Comparison of ENCODE assay signal across 1 cellular context in the genomic region with DNA sequence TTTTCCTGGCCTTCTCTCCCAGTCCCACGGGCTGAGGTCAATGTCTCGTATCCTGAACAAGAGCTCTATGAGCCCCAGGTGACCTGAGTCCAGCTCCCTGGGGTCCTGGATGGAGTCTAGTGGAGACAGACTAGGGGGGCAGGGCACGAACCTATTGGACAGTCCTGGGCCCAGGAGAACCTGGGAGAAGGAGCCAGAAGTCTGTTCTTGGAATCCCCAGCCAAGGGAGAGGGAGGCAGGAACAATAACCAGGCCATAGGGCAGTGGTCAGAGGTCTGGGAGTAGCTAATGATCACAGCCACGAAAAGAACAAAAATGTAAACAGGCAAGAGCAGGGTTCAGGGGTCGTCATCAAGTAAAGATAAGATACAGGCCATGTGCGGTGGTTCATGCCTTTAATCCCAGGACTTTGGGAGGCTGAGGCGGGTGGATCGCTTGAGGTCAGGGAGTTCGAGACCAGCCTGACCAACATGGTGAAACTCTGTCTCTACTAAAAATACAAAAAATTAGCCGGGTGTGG.
TF ChIP-seq lines count a peak whose summit lies in the region.

No MANE protein-coding gene starts in this region.

TF ChIP-seq in HepG2, 621 proteins besides CTCF, POLR2A, EP300 and RAD21 (continued from another document and continues in another):
- TF ChIP-seq, protein P1, sequence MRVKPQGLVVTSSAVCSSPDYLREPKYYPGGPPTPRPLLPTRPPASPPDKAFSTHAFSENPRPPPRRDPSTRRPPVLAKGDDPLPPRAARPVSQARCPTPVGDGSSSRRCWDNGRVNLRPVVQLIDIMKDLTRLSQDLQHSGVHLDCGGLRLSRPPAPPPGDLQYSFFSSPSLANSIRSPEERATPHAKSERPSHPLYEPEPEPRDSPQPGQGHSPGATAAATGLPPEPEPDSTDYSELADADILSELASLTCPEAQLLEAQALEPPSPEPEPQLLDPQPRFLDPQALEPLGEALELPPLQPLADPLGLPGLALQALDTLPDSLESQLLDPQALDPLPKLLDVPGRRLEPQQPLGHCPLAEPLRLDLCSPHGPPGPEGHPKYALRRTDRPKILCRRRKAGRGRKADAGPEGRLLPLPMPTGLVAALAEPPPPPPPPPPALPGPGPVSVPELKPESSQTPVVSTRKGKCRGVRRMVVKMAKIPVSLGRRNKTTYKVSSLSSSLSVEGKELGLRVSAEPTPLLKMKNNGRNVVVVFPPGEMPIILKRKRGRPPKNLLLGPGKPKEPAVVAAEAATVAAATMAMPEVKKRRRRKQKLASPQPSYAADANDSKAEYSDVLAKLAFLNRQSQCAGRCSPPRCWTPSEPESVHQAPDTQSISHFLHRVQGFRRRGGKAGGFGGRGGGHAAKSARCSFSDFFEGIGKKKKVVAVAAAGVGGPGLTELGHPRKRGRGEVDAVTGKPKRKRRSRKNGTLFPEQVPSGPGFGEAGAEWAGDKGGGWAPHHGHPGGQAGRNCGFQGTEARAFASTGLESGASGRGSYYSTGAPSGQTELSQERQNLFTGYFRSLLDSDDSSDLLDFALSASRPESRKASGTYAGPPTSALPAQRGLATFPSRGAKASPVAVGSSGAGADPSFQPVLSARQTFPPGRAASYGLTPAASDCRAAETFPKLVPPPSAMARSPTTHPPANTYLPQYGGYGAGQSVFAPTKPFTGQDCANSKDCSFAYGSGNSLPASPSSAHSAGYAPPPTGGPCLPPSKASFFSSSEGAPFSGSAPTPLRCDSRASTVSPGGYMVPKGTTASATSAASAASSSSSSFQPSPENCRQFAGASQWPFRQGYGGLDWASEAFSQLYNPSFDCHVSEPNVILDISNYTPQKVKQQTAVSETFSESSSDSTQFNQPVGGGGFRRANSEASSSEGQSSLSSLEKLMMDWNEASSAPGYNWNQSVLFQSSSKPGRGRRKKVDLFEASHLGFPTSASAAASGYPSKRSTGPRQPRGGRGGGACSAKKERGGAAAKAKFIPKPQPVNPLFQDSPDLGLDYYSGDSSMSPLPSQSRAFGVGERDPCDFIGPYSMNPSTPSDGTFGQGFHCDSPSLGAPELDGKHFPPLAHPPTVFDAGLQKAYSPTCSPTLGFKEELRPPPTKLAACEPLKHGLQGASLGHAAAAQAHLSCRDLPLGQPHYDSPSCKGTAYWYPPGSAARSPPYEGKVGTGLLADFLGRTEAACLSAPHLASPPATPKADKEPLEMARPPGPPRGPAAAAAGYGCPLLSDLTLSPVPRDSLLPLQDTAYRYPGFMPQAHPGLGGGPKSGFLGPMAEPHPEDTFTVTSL (CRISPR knock-in tag; IDR thresholded peaks at IDR 0.05; ENCODE audit: borderline replicate concordance): peak; percentile 83; the same call in 1 of the 2 replicates
- TF ChIP-seq, protein P2, sequence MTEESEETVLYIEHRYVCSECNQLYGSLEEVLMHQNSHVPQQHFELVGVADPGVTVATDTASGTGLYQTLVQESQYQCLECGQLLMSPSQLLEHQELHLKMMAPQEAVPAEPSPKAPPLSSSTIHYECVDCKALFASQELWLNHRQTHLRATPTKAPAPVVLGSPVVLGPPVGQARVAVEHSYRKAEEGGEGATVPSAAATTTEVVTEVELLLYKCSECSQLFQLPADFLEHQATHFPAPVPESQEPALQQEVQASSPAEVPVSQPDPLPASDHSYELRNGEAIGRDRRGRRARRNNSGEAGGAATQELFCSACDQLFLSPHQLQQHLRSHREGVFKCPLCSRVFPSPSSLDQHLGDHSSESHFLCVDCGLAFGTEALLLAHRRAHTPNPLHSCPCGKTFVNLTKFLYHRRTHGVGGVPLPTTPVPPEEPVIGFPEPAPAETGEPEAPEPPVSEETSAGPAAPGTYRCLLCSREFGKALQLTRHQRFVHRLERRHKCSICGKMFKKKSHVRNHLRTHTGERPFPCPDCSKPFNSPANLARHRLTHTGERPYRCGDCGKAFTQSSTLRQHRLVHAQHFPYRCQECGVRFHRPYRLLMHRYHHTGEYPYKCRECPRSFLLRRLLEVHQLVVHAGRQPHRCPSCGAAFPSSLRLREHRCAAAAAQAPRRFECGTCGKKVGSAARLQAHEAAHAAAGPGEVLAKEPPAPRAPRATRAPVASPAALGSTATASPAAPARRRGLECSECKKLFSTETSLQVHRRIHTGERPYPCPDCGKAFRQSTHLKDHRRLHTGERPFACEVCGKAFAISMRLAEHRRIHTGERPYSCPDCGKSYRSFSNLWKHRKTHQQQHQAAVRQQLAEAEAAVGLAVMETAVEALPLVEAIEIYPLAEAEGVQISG (CRISPR knock-in tag; IDR thresholded peaks at IDR 0.05): peak; percentile 37; the same call in 1 of the 2 replicates
- TF ChIP-seq, protein P3, sequence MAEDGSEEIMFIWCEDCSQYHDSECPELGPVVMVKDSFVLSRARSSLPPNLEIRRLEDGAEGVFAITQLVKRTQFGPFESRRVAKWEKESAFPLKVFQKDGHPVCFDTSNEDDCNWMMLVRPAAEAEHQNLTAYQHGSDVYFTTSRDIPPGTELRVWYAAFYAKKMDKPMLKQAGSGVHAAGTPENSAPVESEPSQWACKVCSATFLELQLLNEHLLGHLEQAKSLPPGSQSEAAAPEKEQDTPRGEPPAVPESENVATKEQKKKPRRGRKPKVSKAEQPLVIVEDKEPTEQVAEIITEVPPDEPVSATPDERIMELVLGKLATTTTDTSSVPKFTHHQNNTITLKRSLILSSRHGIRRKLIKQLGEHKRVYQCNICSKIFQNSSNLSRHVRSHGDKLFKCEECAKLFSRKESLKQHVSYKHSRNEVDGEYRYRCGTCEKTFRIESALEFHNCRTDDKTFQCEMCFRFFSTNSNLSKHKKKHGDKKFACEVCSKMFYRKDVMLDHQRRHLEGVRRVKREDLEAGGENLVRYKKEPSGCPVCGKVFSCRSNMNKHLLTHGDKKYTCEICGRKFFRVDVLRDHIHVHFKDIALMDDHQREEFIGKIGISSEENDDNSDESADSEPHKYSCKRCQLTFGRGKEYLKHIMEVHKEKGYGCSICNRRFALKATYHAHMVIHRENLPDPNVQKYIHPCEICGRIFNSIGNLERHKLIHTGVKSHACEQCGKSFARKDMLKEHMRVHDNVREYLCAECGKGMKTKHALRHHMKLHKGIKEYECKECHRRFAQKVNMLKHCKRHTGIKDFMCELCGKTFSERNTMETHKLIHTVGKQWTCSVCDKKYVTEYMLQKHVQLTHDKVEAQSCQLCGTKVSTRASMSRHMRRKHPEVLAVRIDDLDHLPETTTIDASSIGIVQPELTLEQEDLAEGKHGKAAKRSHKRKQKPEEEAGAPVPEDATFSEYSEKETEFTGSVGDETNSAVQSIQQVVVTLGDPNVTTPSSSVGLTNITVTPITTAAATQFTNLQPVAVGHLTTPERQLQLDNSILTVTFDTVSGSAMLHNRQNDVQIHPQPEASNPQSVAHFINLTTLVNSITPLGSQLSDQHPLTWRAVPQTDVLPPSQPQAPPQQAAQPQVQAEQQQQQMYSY (CRISPR knock-in tag; IDR thresholded peaks at IDR 0.05): no peak
- no peak for TF ChIP-seq ZSCAN20 (CRISPR knock-in tag; IDR thresholded peaks at IDR 0.05; ENCODE audit: borderline replicate concordance)
- no peak for TF ChIP-seq ZFP36L2 (CRISPR knock-in tag; IDR thresholded peaks at IDR 0.05)
- TF ChIP-seq, protein P4, sequence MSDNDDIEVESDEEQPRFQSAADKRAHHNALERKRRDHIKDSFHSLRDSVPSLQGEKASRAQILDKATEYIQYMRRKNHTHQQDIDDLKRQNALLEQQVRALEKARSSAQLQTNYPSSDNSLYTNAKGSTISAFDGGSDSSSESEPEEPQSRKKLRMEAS (IDR thresholded peaks at IDR 0.05): peak; percentile 59; the same call in 1 of the 2 replicates
- no peak for TF ChIP-seq ISX (CRISPR knock-in tag; conservative IDR thresholded peaks at IDR 0.05)
- TF ChIP-seq CEBPB (IDR thresholded peaks at IDR 0.05; ENCODE audit: borderline replicate concordance, low read depth, low read length): no peak
- peak; percentile 82 for TF ChIP-seq POGZ (CRISPR knock-in tag; IDR thresholded peaks at IDR 0.05)
- TF ChIP-seq DPF2 (CRISPR knock-in tag; IDR thresholded peaks at IDR 0.05; ENCODE audit: borderline replicate concordance, low read depth): peak; percentile 60
- TF ChIP-seq ESRRA (CRISPR knock-in tag; IDR thresholded peaks at IDR 0.05; ENCODE audit: low read depth): peak; percentile 49; the same call in 1 of the 2 replicates
- TF ChIP-seq, protein P5, sequence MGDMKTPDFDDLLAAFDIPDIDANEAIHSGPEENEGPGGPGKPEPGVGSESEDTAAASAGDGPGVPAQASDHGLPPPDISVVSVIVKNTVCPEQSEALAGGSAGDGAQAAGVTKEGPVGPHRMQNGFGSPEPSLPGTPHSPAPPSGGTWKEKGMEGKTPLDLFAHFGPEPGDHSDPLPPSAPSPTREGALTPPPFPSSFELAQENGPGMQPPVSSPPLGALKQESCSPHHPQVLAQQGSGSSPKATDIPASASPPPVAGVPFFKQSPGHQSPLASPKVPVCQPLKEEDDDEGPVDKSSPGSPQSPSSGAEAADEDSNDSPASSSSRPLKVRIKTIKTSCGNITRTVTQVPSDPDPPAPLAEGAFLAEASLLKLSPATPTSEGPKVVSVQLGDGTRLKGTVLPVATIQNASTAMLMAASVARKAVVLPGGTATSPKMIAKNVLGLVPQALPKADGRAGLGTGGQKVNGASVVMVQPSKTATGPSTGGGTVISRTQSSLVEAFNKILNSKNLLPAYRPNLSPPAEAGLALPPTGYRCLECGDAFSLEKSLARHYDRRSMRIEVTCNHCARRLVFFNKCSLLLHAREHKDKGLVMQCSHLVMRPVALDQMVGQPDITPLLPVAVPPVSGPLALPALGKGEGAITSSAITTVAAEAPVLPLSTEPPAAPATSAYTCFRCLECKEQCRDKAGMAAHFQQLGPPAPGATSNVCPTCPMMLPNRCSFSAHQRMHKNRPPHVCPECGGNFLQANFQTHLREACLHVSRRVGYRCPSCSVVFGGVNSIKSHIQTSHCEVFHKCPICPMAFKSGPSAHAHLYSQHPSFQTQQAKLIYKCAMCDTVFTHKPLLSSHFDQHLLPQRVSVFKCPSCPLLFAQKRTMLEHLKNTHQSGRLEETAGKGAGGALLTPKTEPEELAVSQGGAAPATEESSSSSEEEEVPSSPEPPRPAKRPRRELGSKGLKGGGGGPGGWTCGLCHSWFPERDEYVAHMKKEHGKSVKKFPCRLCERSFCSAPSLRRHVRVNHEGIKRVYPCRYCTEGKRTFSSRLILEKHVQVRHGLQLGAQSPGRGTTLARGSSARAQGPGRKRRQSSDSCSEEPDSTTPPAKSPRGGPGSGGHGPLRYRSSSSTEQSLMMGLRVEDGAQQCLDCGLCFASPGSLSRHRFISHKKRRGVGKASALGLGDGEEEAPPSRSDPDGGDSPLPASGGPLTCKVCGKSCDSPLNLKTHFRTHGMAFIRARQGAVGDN (CRISPR knock-in tag; IDR thresholded peaks at IDR 0.05): peak; percentile 73
- TF ChIP-seq, protein P6, sequence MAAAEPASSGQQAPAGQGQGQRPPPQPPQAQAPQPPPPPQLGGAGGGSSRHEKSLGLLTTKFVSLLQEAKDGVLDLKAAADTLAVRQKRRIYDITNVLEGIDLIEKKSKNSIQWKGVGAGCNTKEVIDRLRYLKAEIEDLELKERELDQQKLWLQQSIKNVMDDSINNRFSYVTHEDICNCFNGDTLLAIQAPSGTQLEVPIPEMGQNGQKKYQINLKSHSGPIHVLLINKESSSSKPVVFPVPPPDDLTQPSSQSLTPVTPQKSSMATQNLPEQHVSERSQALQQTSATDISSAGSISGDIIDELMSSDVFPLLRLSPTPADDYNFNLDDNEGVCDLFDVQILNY (CRISPR knock-in tag; conservative IDR thresholded peaks at IDR 0.05): no peak
- TF ChIP-seq ZMYM4 (CRISPR knock-in tag; IDR thresholded peaks at IDR 0.05): peak; percentile 86
- peak; percentile 80 for TF ChIP-seq MIXL1 (CRISPR knock-in tag; IDR thresholded peaks at IDR 0.05)
- peak; percentile 49; the same call in 1 of the 2 replicates for TF ChIP-seq NCOA2 (CRISPR knock-in tag; IDR thresholded peaks at IDR 0.05)
- 0 out of 2 replicates have a peak, but pooled peaks have one; percentile 60 for TF ChIP-seq FOXC1 (CRISPR knock-in tag; IDR thresholded peaks at IDR 0.05; ENCODE audit: borderline replicate concordance)
- peak; percentile 36; the same call in 1 of the 2 replicates for TF ChIP-seq CREB1 (IDR thresholded peaks at IDR 0.05)
- no peak for TF ChIP-seq CREB1 (CRISPR knock-in tag; IDR thresholded peaks at IDR 0.05)
- TF ChIP-seq, protein P7, sequence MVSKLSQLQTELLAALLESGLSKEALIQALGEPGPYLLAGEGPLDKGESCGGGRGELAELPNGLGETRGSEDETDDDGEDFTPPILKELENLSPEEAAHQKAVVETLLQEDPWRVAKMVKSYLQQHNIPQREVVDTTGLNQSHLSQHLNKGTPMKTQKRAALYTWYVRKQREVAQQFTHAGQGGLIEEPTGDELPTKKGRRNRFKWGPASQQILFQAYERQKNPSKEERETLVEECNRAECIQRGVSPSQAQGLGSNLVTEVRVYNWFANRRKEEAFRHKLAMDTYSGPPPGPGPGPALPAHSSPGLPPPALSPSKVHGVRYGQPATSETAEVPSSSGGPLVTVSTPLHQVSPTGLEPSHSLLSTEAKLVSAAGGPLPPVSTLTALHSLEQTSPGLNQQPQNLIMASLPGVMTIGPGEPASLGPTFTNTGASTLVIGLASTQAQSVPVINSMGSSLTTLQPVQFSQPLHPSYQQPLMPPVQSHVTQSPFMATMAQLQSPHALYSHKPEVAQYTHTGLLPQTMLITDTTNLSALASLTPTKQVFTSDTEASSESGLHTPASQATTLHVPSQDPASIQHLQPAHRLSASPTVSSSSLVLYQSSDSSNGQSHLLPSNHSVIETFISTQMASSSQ (IDR thresholded peaks at IDR 0.05; ENCODE audit: low read depth): peak; percentile 28; the same call in 1 of the 2 replicates
- TF ChIP-seq, protein P7 (CRISPR knock-in tag; IDR thresholded peaks at IDR 0.05; ENCODE audit: borderline replicate concordance): no peak
- peak; percentile 60; the same call in 1 of the 2 replicates for TF ChIP-seq BRD4 (CRISPR knock-in tag; IDR thresholded peaks at IDR 0.05)
- TF ChIP-seq ZNF788 (CRISPR knock-in tag; IDR thresholded peaks at IDR 0.05; ENCODE audit: borderline replicate concordance): peak; percentile 78; the same call in 1 of the 2 replicates
- no peak for TF ChIP-seq FLYWCH1 (CRISPR knock-in tag; IDR thresholded peaks at IDR 0.05)
- TF ChIP-seq TCF12 (IDR thresholded peaks at IDR 0.05): no peak
- 0 out of 2 replicates have a peak, but pooled peaks have one; percentile 8 for TF ChIP-seq TCF12 (CRISPR knock-in tag; IDR thresholded peaks at IDR 0.05)
- peak; percentile 66; the same call in 1 of the 2 replicates for TF ChIP-seq TARDBP (CRISPR knock-in tag; IDR thresholded peaks at IDR 0.05)
- TF ChIP-seq HNF4G (IDR thresholded peaks at IDR 0.05; ENCODE audit: borderline replicate concordance, low read depth, low read length): peak; percentile 72; the same call in 1 of the 2 replicates
- TF ChIP-seq HNF4G (CRISPR knock-in tag; IDR thresholded peaks at IDR 0.05; ENCODE audit: borderline replicate concordance, low read depth): peak; percentile 77; the same call in 1 of the 2 replicates
- TF ChIP-seq LCORL (IDR thresholded peaks at IDR 0.05): no peak
- TF ChIP-seq LCORL (CRISPR knock-in tag; IDR thresholded peaks at IDR 0.05): peak; percentile 21; the same call in 1 of the 2 replicates
